8 cellular contexts compared by ENCODE assay signal in genomic region chr10:125720002-125720382, GRCh38. TPM values are rescaled to one million over a fixed set of nuclear protein-coding genes. Genes with fewer than 3 reads are reported as not detected.
DNase-seq lines count a peak whose midpoint lies in the region; ATAC-seq, FAIRE-seq and TF ChIP-seq lines count a peak whose summit lies in the region.

No MANE protein-coding gene starts in this region.

- H3K4me1 ChIP-seq in KMS-11 (ENCODE audit: low read depth, poor library complexity, severe bottlenecking) (peaks cover 12% of the 10 kb centered on the region), muscle layer of duodenum (ENCODE audit: control insufficient read depth in 1 of 2, insufficient read depth in 2 of 2, low read length in 2 of 2) (peaks cover 4 to 14% of the 10 kb centered on the region in 2 donors)

- no peak for TF ChIP-seq CTCF in KMS-11 (conservative IDR thresholded peaks at IDR 0.05; ENCODE audit: low read depth, low read length)

- H3K27ac ChIP-seq in KMS-11 (peak overlapping the region; percentile 43), cingulate gyrus (ENCODE audit: low read depth, low read length) (peak overlapping the region; percentile 62), muscle layer of duodenum (ENCODE audit: low read length) (peak overlapping the region; percentile 88)

- H3K36me3 ChIP-seq in KMS-11 (ENCODE audit: insufficient read depth) (0 out of 2 replicates have a peak, but pooled peaks cover 9% of the 10 kb centered on the region), muscle layer of duodenum (ENCODE audit: control insufficient read depth in 1 of 2, insufficient read depth in 2 of 2, low read length in 2 of 2) (peaks cover 29 to 30% of the 10 kb centered on the region in 2 donors)

- peak; percentile 5 for DNase-seq in CD1c-positive myeloid dendritic cell (ENCODE audit: extremely low spot score)
- no peak for DNase-seq in frontal cortex (ENCODE audit: low spot score in 2 of 2)

- H3K4me3 ChIP-seq in KMS-11 (IDR thresholded peaks at IDR 0.05; ENCODE audit: insufficient read depth, low read depth, low read length), result no peak overlapping the region
- H3K4me3 ChIP-seq in muscle layer of duodenum (ENCODE audit: low read depth in 1 of 2, low read length in 2 of 2), result peak overlapping the region; percentile 88 to 99

- H2AFZ ChIP-seq in KMS-11 (ENCODE audit: low read depth), result peak overlapping the region; percentile 89

- peak overlapping the region; percentile 89 for H3K9ac ChIP-seq in KMS-11

- no peaks in the 10 kb centered on the region for H3K27me3 ChIP-seq in KMS-11 (ENCODE audit: insufficient read depth, low read depth)
- H3K27me3 ChIP-seq in muscle layer of duodenum (ENCODE audit: low read depth, low read length), result no peaks in the 10 kb centered on the region

- ATAC-seq in HG03439 (IDR thresholded peaks at IDR 0.05; ENCODE audit: unreplicated experiment) (no peak), GM18909 (IDR thresholded peaks at IDR 0.05; ENCODE audit: poor library complexity, unreplicated experiment) (no peak), HG02885 (IDR thresholded peaks at IDR 0.05; ENCODE audit: poor library complexity, unreplicated experiment) (no peak)

- peaks cover 18% of the 10 kb centered on the region for H3K79me2 ChIP-seq in KMS-11 (ENCODE audit: insufficient read depth, low read depth)

- H4K20me1 ChIP-seq in KMS-11 (ENCODE audit: insufficient read depth), result no peaks in the 10 kb centered on the region

- no peak for FAIRE-seq in frontal cortex (lab: Jason Lieb, UNC)

- H3K9me3 ChIP-seq in muscle layer of duodenum (ENCODE audit: control insufficient read depth in 1 of 2, low read length in 2 of 2), result no peaks in the 10 kb centered on the region

- H3K4me2 ChIP-seq in KMS-11, result peak overlapping the region; percentile 85

RNA-seq across cellular contexts. Expression of gene EDRF1, which starts 0.5 kb away (rescaled TPM):
- 45.2 TPM for total RNA-seq in frontal cortex

RNA-seq across cellular contexts. Expression of gene TEX36, which starts 37.0 kb away (rescaled TPM):
- total RNA-seq in frontal cortex, result 0.41 TPM

RNA-seq across cellular contexts. Expression of gene MMP21, which starts 55.6 kb away (rescaled TPM):
- total RNA-seq in frontal cortex, result 0.41 TPM
